Comparison of ENCODE assay signal across 13 cellular contexts in the genomic region with DNA sequence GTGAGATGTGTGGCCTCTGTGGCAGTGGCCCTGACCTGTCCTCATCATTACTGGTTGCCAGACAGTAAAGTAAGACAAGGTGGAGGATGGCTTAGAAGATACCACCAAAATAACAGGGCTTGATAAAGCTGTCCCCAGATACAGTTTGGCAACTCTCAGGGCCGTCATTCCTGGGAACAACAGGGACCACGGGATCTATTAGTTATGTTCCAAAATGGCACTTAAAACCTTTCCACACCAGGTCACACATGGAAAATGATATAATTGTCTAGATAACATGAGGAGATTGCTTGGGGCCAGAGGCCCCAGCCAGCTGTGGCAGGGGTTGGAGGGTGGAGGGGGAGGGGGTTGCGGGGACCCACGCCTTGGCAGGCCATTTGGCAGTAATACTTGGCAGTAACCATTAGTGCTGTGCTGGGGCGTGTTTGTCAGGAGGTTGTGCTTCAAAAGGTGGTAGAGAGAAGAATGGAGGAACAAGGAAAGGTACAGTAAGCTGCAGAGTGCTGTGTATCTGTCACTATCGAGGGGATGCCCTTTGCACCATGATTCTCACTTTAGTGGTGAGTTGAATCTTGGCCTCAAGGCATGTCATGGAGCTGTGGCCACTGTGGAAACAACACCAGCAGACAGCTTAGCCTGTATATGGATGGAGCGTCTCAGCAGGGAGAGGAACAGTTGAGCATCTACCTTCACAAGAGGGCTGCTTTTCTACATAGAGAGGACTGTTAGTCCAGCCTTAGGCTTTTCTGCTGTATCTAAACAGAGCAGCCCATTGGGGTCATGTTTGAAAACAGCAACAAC. TPM values are rescaled to one million over a fixed set of nuclear protein-coding genes. Genes with fewer than 3 reads are reported as not detected.
DNase-seq lines count a peak whose midpoint lies in the region; ATAC-seq, FAIRE-seq and TF ChIP-seq lines count a peak whose summit lies in the region.
"Had no signal": no experiment of that assay in that cellular context is flagged by ENCODE, and none has a peak within 500 bp of the region (broad histone marks: within the 10 kb centered on the region; RNA-seq: fewer than 3 reads in every experiment).

No MANE protein-coding gene starts in this region.

- H3K9me3 ChIP-seq in CD8-positive, alpha-beta memory T cell (ENCODE audit: low read length) = no peaks in the 10 kb centered on the region
- H3K9me3 ChIP-seq in OCI-LY7 (ENCODE audit: low read length) (peaks cover 8% of the 10 kb centered on the region; the same call in 1 of the 2 replicates), pancreas (no peaks in the 10 kb centered on the region)
- H3K9me3 ChIP-seq: right lobe of liver had no signal

- H3K36me3 ChIP-seq in CD8-positive, alpha-beta memory T cell (ENCODE audit: insufficient read depth, low read length) = no peaks in the 10 kb centered on the region
- H3K36me3 ChIP-seq in OCI-LY7 (ENCODE audit: insufficient read depth, low read length) (peaks cover 13% of the 10 kb centered on the region), pancreas (no peaks in the 10 kb centered on the region)
- H3K36me3 ChIP-seq: right lobe of liver had no signal

- ATAC-seq in Right ventricle myocardium superior (ENCODE audit: poor library complexity) (peak; percentile 87), pancreas (peak in 3 of 4 donors; percentile 17 to 48 (median 43))
- ATAC-seq: activated CD4-positive, CD25-positive, alpha-beta regulatory T cell treated with anti-CD3 and anti-CD28 coated beads, Interleukin-2, amount 50 U/mL, for 24 hours; HepG2 had no signal

- intact Hi-C loops in OCI-LY7 (cut with micrococcal nuclease; ENCODE audit: unreplicated experiment) = loop anchor here (10.0 kb wide), 2 partner anchors 464 to 846 kb away; partner anchors contain the start of gene TBC1D5
- intact Hi-C loops in Right ventricle myocardium superior (cut with DNase I) = loop anchor here (10.0 kb wide), 1 partner anchor 154 kb away; no protein-coding TSS in a partner anchor
- intact Hi-C loops in pancreas (cut with DNase I) = no loop called here

- peaks cover 99% of the 10 kb centered on the region for H3K79me2 ChIP-seq in OCI-LY7 (ENCODE audit: insufficient read depth, low read depth, low read length)

- peak overlapping the region; percentile 55 to 94 (median 80) for H3K27ac Mint-ChIP-seq in CD8-positive, alpha-beta memory T cell

- H3K27ac ChIP-seq in CD8-positive, alpha-beta memory T cell (ENCODE audit: low read depth, low read length) = no peak overlapping the region
- peak overlapping the region; percentile 77 for H3K27ac ChIP-seq in OCI-LY7 (ENCODE audit: low read depth, low read length, poor library complexity, severe bottlenecking)
- H3K27ac ChIP-seq in pancreas = peak overlapping the region in 3 of 4 donors; percentile 3 to 63 (median 34)
- H3K27ac ChIP-seq: right lobe of liver had no signal

- POLR2A ChIA-PET in CD8-positive, alpha-beta memory T cell (lab: Charles Lee) = interaction anchor here (1.3 kb wide), 1 partner anchor 14 kb away, joined by 4 read pairs; the partner anchor contains the start of gene PLCL2
- POLR2A ChIA-PET in OCI-LY7 (lab: Charles Lee) = interaction anchor here (0.6 to 8.7 kb wide), 7 partner anchors 10 to 69 kb away, joined by 3 to 96 read pairs (median 3); partner anchors contain the start of gene PLCL2

- 0 out of 2 replicates have a peak, but pooled peaks cover 4% of the 10 kb centered on the region for H4K20me1 ChIP-seq in OCI-LY7 (ENCODE audit: insufficient read depth, low read length)

- no peaks in the 10 kb centered on the region for H3K27me3 ChIP-seq in CD8-positive, alpha-beta memory T cell (ENCODE audit: insufficient read depth, low read length, poor library complexity, severe bottlenecking)
- no peaks in the 10 kb centered on the region for H3K27me3 ChIP-seq in pancreas
- H3K27me3 ChIP-seq: right lobe of liver had no signal

- CTCF ChIA-PET in CD8-positive, alpha-beta memory T cell (lab: Charles Lee) = interaction anchor here (0.8 to 2.4 kb wide), 3 partner anchors 9 to 14 kb away, joined by 3 to 12 read pairs (median 3); partner anchors contain the start of gene PLCL2
- CTCF ChIA-PET in OCI-LY7 (lab: Charles Lee; ENCODE audit: unreplicated experiment) = no interaction called here

- H3K4me1 Mint-ChIP-seq in CD8-positive, alpha-beta memory T cell = peaks cover 90 to 94% (median 93%) of the 10 kb centered on the region in 3 donors

- H3K4me3 Mint-ChIP-seq in CD8-positive, alpha-beta memory T cell = peak overlapping the region in 6 of 7 donors; percentile 15 to 81 (median 61)

- no peak overlapping the region for H2AFZ ChIP-seq in OCI-LY7 (ENCODE audit: low read length)

- H3K9me2 ChIP-seq in OCI-LY7 (ENCODE audit: insufficient read depth, low read length) = no peaks in the 10 kb centered on the region

- peaks cover 91% of the 10 kb centered on the region for H3K4me1 ChIP-seq in CD8-positive, alpha-beta memory T cell (ENCODE audit: insufficient read depth, low read length)
- H3K4me1 ChIP-seq in OCI-LY7 (ENCODE audit: insufficient read depth, low read length, poor library complexity, severe bottlenecking) (peaks cover 92% of the 10 kb centered on the region), pancreas (peaks cover 23 to 44% (median 32%) of the 10 kb centered on the region in 3 donors)

- no peaks in the 10 kb centered on the region for H3K27me3 Mint-ChIP-seq in CD8-positive, alpha-beta memory T cell

- no TSS peak for BruUV-seq in OCI-LY7 (replicated peaks; lab: Mats Ljungman, UMichigan)

- no peak overlapping the region for H3K4me3 ChIP-seq in CD8-positive, alpha-beta memory T cell (ENCODE audit: low read length)
- no peak overlapping the region for H3K4me3 ChIP-seq in OCI-LY7 (ENCODE audit: low read depth, low read length, poor library complexity, severe bottlenecking)
- H3K4me3 ChIP-seq in pancreas = no peak overlapping the region
- H3K4me3 ChIP-seq: right lobe of liver had no signal

- DNase-seq in CD8-positive, alpha-beta memory T cell = no peak
- no peak for DNase-seq in OCI-LY7 (ENCODE audit: low spot score)
- peak; percentile 71 for DNase-seq in Right ventricle myocardium superior
- peak in 2 of 6 donors; percentile 26 to 40 for DNase-seq in pancreas
- no peak for DNase-seq in NK-92 treated with Interleukin-12 subunit alpha and Interleukin-12 subunit beta, amount 100 ng/mL, for 24 hours (lab: John Stamatoyannopoulos, UW)
- no peak for DNase-seq in activated CD8-positive, alpha-beta memory T cell treated with anti-CD3 and anti-CD28 coated beads, Interleukin-2, amount 50 U/mL, for 4 hours
- no peak for DNase-seq in COLO668 (lab: John Stamatoyannopoulos, UW; ENCODE audit: unreplicated experiment)
- DNase-seq: C1 segment of cervical spinal cord; right lobe of liver; stimulated activated CD4-positive, alpha-beta T cell treated with anti-CD3 and anti-CD28 coated beads, Interleukin-4, amount 100 ng/mL, for 24 hours had no signal

- H3K36me3 Mint-ChIP-seq in CD8-positive, alpha-beta memory T cell = peaks cover 0 to 1% (median 0%) of the 10 kb centered on the region in 3 donors

- H3K4me2 ChIP-seq in OCI-LY7 (ENCODE audit: low read length) = peak overlapping the region; percentile 99; the same call in 1 of the 2 replicates

- FAIRE-seq in pancreas (lab: Jason Lieb, UNC) = no peak
- FAIRE-seq: GM19239, HepG2 had no signal

- TF ChIP-seq CTCF in OCI-LY7 (conservative IDR thresholded peaks at IDR 0.05; ENCODE audit: low read length) = no peak
- no peak for TF ChIP-seq CTCF in pancreas (IDR thresholded peaks at IDR 0.05)

- WGBS in pancreas, 2 donors = 46 to 52% methylated on average over 7 of the region's 7 CpGs

- no peaks in the 10 kb centered on the region for H3K9me3 Mint-ChIP-seq in CD8-positive, alpha-beta memory T cell

RNA-seq across cellular contexts. Expression of gene PLCL2, which starts 14.0 kb away (rescaled TPM):
- 10 to 100 TPM; 22.2 to 22.8 TPM for total RNA-seq in CD8-positive, alpha-beta memory T cell
- 94.9 TPM for polyA plus RNA-seq in CD8-positive, alpha-beta memory T cell
- 41.6 and 42.8 TPM in 2 replicates for total RNA-seq in OCI-LY7 (2014; rRNA removed; shearing (Covaris generic))
- total RNA-seq in OCI-LY7 (2022) = 34.1 and 41.1 TPM in 2 replicates
- 64.5 TPM for total RNA-seq in Right ventricle myocardium superior
- 10 to 100 TPM in 1 of 6 donors, 1 to 10 TPM in 5; 6.3 to 12.1 (median 8.1) TPM for total RNA-seq in pancreas
- polyA plus RNA-seq in pancreas = 1 to 10 TPM; 1.8 to 6.7 TPM
- total RNA-seq: HepG2 had no signal
- polyA plus RNA-seq: HepG2 had no signal

Comparison
In these comparisons a context has a peak if more than half of its experiments do, and no peak if none do; other contexts are left out.
1. intact Hi-C loops: an anchor here in OCI-LY7 (10.0 kb wide) and Right ventricle myocardium superior (10.0 kb wide); none called in pancreas.